Comparison of ENCODE assay signal across 2 cellular contexts in the genomic region with DNA sequence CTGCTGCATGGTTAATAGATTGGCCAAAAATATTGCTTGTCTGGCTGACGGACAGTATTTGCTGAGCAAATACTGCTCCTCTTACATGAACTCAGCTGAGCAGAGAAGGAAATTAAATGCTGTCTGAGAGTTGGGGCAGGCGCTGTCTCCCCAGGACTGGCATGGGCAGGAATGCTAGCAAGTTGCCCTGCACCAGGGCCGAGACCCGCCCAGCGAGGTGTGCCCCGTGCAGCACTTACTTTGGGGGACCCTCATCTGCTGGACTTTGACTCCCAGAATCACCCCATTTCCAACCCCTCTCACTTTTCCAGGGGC.
TF ChIP-seq lines count a peak whose summit lies in the region.

No MANE protein-coding gene starts in this region.

TF ChIP-seq in HEK293, 187 proteins besides CTCF, POLR2A, EP300 and RAD21 (continued from another document):
- TF ChIP-seq, protein P1, sequence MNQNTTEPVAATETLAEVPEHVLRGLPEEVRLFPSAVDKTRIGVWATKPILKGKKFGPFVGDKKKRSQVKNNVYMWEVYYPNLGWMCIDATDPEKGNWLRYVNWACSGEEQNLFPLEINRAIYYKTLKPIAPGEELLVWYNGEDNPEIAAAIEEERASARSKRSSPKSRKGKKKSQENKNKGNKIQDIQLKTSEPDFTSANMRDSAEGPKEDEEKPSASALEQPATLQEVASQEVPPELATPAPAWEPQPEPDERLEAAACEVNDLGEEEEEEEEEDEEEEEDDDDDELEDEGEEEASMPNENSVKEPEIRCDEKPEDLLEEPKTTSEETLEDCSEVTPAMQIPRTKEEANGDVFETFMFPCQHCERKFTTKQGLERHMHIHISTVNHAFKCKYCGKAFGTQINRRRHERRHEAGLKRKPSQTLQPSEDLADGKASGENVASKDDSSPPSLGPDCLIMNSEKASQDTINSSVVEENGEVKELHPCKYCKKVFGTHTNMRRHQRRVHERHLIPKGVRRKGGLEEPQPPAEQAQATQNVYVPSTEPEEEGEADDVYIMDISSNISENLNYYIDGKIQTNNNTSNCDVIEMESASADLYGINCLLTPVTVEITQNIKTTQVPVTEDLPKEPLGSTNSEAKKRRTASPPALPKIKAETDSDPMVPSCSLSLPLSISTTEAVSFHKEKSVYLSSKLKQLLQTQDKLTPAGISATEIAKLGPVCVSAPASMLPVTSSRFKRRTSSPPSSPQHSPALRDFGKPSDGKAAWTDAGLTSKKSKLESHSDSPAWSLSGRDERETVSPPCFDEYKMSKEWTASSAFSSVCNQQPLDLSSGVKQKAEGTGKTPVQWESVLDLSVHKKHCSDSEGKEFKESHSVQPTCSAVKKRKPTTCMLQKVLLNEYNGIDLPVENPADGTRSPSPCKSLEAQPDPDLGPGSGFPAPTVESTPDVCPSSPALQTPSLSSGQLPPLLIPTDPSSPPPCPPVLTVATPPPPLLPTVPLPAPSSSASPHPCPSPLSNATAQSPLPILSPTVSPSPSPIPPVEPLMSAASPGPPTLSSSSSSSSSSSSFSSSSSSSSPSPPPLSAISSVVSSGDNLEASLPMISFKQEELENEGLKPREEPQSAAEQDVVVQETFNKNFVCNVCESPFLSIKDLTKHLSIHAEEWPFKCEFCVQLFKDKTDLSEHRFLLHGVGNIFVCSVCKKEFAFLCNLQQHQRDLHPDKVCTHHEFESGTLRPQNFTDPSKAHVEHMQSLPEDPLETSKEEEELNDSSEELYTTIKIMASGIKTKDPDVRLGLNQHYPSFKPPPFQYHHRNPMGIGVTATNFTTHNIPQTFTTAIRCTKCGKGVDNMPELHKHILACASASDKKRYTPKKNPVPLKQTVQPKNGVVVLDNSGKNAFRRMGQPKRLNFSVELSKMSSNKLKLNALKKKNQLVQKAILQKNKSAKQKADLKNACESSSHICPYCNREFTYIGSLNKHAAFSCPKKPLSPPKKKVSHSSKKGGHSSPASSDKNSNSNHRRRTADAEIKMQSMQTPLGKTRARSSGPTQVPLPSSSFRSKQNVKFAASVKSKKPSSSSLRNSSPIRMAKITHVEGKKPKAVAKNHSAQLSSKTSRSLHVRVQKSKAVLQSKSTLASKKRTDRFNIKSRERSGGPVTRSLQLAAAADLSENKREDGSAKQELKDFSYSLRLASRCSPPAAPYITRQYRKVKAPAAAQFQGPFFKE (tag by site-specific recombination; IDR thresholded peaks at IDR 0.05; ENCODE audit: borderline replicate concordance): no peak
- TF ChIP-seq WT1 (tag by site-specific recombination; IDR thresholded peaks at IDR 0.05): no peak
- TF ChIP-seq, protein P2, sequence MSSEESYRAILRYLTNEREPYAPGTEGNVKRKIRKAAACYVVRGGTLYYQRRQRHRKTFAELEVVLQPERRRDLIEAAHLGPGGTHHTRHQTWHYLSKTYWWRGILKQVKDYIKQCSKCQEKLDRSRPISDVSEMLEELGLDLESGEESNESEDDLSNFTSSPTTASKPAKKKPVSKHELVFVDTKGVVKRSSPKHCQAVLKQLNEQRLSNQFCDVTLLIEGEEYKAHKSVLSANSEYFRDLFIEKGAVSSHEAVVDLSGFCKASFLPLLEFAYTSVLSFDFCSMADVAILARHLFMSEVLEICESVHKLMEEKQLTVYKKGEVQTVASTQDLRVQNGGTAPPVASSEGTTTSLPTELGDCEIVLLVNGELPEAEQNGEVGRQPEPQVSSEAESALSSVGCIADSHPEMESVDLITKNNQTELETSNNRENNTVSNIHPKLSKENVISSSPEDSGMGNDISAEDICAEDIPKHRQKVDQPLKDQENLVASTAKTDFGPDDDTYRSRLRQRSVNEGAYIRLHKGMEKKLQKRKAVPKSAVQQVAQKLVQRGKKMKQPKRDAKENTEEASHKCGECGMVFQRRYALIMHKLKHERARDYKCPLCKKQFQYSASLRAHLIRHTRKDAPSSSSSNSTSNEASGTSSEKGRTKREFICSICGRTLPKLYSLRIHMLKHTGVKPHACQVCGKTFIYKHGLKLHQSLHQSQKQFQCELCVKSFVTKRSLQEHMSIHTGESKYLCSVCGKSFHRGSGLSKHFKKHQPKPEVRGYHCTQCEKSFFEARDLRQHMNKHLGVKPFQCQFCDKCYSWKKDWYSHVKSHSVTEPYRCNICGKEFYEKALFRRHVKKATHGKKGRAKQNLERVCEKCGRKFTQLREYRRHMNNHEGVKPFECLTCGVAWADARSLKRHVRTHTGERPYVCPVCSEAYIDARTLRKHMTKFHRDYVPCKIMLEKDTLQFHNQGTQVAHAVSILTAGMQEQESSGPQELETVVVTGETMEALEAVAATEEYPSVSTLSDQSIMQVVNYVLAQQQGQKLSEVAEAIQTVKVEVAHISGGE (tag by site-specific recombination; conservative IDR thresholded peaks at IDR 0.05; ENCODE audit: low read depth): no peak
- no peak for TF ChIP-seq ZNF433 (tag by site-specific recombination; IDR thresholded peaks at IDR 0.05; ENCODE audit: low read depth)
- no peak for TF ChIP-seq ZNF664 (tag by site-specific recombination; IDR thresholded peaks at IDR 0.05)
- no peak for TF ChIP-seq ZNF274 (IDR thresholded peaks at IDR 0.05; ENCODE audit: low read length)
- no peak for TF ChIP-seq ZNF274 (tag by site-specific recombination; IDR thresholded peaks at IDR 0.05; ENCODE audit: borderline replicate concordance)
- TF ChIP-seq ZBTB17 (tag by site-specific recombination; IDR thresholded peaks at IDR 0.05): no peak
- TF ChIP-seq, protein P3, sequence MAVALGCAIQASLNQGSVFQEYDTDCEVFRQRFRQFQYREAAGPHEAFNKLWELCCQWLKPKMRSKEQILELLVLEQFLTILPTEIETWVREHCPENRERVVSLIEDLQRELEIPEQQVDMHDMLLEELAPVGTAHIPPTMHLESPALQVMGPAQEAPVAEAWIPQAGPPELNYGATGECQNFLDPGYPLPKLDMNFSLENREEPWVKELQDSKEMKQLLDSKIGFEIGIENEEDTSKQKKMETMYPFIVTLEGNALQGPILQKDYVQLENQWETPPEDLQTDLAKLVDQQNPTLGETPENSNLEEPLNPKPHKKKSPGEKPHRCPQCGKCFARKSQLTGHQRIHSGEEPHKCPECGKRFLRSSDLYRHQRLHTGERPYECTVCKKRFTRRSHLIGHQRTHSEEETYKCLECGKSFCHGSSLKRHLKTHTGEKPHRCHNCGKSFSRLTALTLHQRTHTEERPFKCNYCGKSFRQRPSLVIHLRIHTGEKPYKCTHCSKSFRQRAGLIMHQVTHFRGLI (tag by site-specific recombination; IDR thresholded peaks at IDR 0.05): no peak
- TF ChIP-seq ZNF23 (tag by site-specific recombination; IDR thresholded peaks at IDR 0.05; ENCODE audit: borderline replicate concordance): no peak
- TF ChIP-seq ZXDB (tag by site-specific recombination; IDR thresholded peaks at IDR 0.05): no peak

TF ChIP-seq in WTC11, 78 proteins besides CTCF, POLR2A, EP300 and RAD21 (continued from another document):
- TF ChIP-seq, protein P4, sequence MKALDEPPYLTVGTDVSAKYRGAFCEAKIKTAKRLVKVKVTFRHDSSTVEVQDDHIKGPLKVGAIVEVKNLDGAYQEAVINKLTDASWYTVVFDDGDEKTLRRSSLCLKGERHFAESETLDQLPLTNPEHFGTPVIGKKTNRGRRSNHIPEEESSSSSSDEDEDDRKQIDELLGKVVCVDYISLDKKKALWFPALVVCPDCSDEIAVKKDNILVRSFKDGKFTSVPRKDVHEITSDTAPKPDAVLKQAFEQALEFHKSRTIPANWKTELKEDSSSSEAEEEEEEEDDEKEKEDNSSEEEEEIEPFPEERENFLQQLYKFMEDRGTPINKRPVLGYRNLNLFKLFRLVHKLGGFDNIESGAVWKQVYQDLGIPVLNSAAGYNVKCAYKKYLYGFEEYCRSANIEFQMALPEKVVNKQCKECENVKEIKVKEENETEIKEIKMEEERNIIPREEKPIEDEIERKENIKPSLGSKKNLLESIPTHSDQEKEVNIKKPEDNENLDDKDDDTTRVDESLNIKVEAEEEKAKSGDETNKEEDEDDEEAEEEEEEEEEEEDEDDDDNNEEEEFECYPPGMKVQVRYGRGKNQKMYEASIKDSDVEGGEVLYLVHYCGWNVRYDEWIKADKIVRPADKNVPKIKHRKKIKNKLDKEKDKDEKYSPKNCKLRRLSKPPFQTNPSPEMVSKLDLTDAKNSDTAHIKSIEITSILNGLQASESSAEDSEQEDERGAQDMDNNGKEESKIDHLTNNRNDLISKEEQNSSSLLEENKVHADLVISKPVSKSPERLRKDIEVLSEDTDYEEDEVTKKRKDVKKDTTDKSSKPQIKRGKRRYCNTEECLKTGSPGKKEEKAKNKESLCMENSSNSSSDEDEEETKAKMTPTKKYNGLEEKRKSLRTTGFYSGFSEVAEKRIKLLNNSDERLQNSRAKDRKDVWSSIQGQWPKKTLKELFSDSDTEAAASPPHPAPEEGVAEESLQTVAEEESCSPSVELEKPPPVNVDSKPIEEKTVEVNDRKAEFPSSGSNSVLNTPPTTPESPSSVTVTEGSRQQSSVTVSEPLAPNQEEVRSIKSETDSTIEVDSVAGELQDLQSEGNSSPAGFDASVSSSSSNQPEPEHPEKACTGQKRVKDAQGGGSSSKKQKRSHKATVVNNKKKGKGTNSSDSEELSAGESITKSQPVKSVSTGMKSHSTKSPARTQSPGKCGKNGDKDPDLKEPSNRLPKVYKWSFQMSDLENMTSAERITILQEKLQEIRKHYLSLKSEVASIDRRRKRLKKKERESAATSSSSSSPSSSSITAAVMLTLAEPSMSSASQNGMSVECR (CRISPR knock-in tag; IDR thresholded peaks at IDR 0.05; ENCODE audit: borderline replicate concordance): no peak
- no peak for TF ChIP-seq ZNF416 (CRISPR knock-in tag; IDR thresholded peaks at IDR 0.05)
- TF ChIP-seq, protein P5, sequence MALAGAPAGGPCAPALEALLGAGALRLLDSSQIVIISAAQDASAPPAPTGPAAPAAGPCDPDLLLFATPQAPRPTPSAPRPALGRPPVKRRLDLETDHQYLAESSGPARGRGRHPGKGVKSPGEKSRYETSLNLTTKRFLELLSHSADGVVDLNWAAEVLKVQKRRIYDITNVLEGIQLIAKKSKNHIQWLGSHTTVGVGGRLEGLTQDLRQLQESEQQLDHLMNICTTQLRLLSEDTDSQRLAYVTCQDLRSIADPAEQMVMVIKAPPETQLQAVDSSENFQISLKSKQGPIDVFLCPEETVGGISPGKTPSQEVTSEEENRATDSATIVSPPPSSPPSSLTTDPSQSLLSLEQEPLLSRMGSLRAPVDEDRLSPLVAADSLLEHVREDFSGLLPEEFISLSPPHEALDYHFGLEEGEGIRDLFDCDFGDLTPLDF (CRISPR knock-in tag; IDR thresholded peaks at IDR 0.05): no peak
- TF ChIP-seq ZNF232 (CRISPR knock-in tag; IDR thresholded peaks at IDR 0.05): no peak
- TF ChIP-seq NFYB (CRISPR knock-in tag; conservative IDR thresholded peaks at IDR 0.05; ENCODE audit: low read depth): no peak
- TF ChIP-seq, protein P6, sequence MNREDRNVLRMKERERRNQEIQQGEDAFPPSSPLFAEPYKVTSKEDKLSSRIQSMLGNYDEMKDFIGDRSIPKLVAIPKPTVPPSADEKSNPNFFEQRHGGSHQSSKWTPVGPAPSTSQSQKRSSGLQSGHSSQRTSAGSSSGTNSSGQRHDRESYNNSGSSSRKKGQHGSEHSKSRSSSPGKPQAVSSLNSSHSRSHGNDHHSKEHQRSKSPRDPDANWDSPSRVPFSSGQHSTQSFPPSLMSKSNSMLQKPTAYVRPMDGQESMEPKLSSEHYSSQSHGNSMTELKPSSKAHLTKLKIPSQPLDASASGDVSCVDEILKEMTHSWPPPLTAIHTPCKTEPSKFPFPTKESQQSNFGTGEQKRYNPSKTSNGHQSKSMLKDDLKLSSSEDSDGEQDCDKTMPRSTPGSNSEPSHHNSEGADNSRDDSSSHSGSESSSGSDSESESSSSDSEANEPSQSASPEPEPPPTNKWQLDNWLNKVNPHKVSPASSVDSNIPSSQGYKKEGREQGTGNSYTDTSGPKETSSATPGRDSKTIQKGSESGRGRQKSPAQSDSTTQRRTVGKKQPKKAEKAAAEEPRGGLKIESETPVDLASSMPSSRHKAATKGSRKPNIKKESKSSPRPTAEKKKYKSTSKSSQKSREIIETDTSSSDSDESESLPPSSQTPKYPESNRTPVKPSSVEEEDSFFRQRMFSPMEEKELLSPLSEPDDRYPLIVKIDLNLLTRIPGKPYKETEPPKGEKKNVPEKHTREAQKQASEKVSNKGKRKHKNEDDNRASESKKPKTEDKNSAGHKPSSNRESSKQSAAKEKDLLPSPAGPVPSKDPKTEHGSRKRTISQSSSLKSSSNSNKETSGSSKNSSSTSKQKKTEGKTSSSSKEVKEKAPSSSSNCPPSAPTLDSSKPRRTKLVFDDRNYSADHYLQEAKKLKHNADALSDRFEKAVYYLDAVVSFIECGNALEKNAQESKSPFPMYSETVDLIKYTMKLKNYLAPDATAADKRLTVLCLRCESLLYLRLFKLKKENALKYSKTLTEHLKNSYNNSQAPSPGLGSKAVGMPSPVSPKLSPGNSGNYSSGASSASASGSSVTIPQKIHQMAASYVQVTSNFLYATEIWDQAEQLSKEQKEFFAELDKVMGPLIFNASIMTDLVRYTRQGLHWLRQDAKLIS (CRISPR knock-in tag; IDR thresholded peaks at IDR 0.05; ENCODE audit: borderline replicate concordance): no peak
- TF ChIP-seq, protein P7, sequence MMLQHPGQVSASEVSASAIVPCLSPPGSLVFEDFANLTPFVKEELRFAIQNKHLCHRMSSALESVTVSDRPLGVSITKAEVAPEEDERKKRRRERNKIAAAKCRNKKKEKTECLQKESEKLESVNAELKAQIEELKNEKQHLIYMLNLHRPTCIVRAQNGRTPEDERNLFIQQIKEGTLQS (CRISPR knock-in tag; conservative IDR thresholded peaks at IDR 0.05): no peak
- TF ChIP-seq ZNF138 (CRISPR knock-in tag; conservative IDR thresholded peaks at IDR 0.05): no peak
- TF ChIP-seq CREB1 (CRISPR knock-in tag; IDR thresholded peaks at IDR 0.05): no peak
- no peak for TF ChIP-seq ZBTB21 (CRISPR knock-in tag; IDR thresholded peaks at IDR 0.05; ENCODE audit: borderline replicate concordance)
- no peak for TF ChIP-seq NR2C2 (CRISPR knock-in tag; IDR thresholded peaks at IDR 0.05)
TF ChIP-seq in WTC11: peak in this region for 0.
